1 cellular context compared by ENCODE assay signal in genomic region chr17:39139137-39139516, GRCh38.
TF ChIP-seq lines count a peak whose summit lies in the region.

No MANE protein-coding gene starts in this region.

TF ChIP-seq in SK-N-SH, 30 proteins besides CTCF, POLR2A, EP300 and RAD21:
- TF ChIP-seq PBX3 (IDR thresholded peaks at IDR 0.05) (peak; percentile 57), SIN3A (IDR thresholded peaks at IDR 0.05; ENCODE audit: borderline replicate concordance, low read depth, low read length) (no peak), REST (IDR thresholded peaks at IDR 0.05; ENCODE audit: low read depth, low read length) (no peak), RXRA (IDR thresholded peaks at IDR 0.05; ENCODE audit: borderline replicate concordance, low read depth) (no peak), JUND (IDR thresholded peaks at IDR 0.05) (peak; percentile 69), TCF12 (IDR thresholded peaks at IDR 0.05) (peak; percentile 69), TEAD4 (IDR thresholded peaks at IDR 0.05; ENCODE audit: borderline replicate concordance, insufficient read depth) (0 out of 2 replicates have a peak, but pooled peaks have one; percentile 18), RFX5 (IDR thresholded peaks at IDR 0.05; ENCODE audit: low read length) (no peak), EZH2phosphoT487 (IDR thresholded peaks at IDR 0.05; ENCODE audit: borderline replicate concordance, low read depth) (no peak), FOSL2 (IDR thresholded peaks at IDR 0.05; ENCODE audit: borderline replicate concordance, low read depth) (peak; percentile 77; the same call in 1 of the 2 replicates), FOXM1 (IDR thresholded peaks at IDR 0.05; ENCODE audit: low read depth) (no peak)
TF ChIP-seq in SK-N-SH: peak in this region for 5.
